Comparison of ENCODE assay signal across 26 cellular contexts in the genomic region with DNA sequence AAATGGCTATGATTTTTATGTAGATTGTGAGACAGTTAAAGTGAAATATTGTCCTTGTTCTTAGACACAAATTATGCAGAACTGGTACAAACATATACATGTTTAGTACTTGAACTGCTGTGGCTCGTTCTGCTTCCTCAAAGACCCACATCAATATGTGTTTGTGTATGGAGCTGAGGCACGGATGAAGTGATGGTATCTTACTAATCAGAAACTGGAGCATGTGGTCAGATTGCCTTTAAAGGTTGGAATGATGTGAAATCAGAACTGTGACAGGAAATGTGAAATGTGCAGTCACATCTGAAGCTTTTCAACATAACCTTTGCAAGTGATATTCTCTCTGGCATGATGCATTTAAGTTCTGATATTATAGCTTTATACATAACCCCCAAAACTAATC.
"Had no signal": no experiment of that assay in that cellular context is flagged by ENCODE, and none has a peak within 500 bp of the region (broad histone marks: within the 10 kb centered on the region; RNA-seq: fewer than 3 reads in every experiment).

No MANE protein-coding gene starts in this region.

- H3K4me1 Mint-ChIP-seq: memory B cell; naive B cell; stimulated activated naive B cell treated with anti-CD40 and anti-IgM and Interleukin-4, amounts not matched to agents 10 μg/mL and 1 μg/mL and 100 μg/mL, for 72 hours had no signal

- H3K27me3 ChIP-seq: esophagus squamous epithelium, gastrocnemius medialis, heart left ventricle, hepatocyte, neural progenitor cell, right atrium auricular region, tibial nerve, upper lobe of left lung had no signal

- H2AFZ ChIP-seq: hepatocyte, neural progenitor cell, parathyroid adenoma had no signal

- ATAC-seq: gastrocnemius medialis; heart left ventricle; left lobe of liver; natural killer cell treated with Interleukin-12 subunit alpha and Interleukin-12 subunit beta and Interleukin-15 and Interleukin-18, amount 100 ng/mL, for 72 hours; sciatic nerve; stimulated activated naive B cell treated with anti-CD40 and anti-IgM and Interleukin-4, amounts not matched to agents 10 μg/mL and 1 μg/mL and 100 μg/mL, for 72 hours had no signal

- H3K4me2 ChIP-seq: hepatocyte, neural progenitor cell had no signal

- H3K27ac Mint-ChIP-seq: memory B cell; naive B cell; natural killer cell treated with Interleukin-12 subunit alpha and Interleukin-12 subunit beta and Interleukin-15 and Interleukin-18, amount 100 ng/mL, for 72 hours; neural progenitor cell; stimulated activated naive B cell treated with anti-CD40 and anti-IgM and Interleukin-4, amounts not matched to agents 10 μg/mL and 1 μg/mL and 100 μg/mL, for 72 hours; stimulated activated naive CD8-positive, alpha-beta T cell treated with anti-CD3 and anti-CD28 coated beads, Interleukin-15, Interleukin-2, amounts not matched to agents 100 ng/mL and 50 ng/mL, for 24 hours had no signal

- H3K9ac ChIP-seq: neural progenitor cell, parathyroid adenoma had no signal

- H3K27me3 Mint-ChIP-seq: stimulated activated naive B cell treated with anti-CD40 and anti-IgM and Interleukin-4, amounts not matched to agents 10 μg/mL and 1 μg/mL and 100 μg/mL, for 72 hours had no signal

- H3K27ac ChIP-seq: coronary artery, esophagus squamous epithelium, gastrocnemius medialis, heart left ventricle, hepatocyte, neural progenitor cell, parathyroid adenoma, prostate gland, right atrium auricular region, tibial nerve, upper lobe of left lung had no signal

- H3K79me2 ChIP-seq: parathyroid adenoma had no signal

- H3K4me1 ChIP-seq: parathyroid adenoma, prostate gland, upper lobe of left lung had no signal

- H3K9me3 Mint-ChIP-seq: memory B cell; natural killer cell treated with Interleukin-12 subunit alpha and Interleukin-12 subunit beta and Interleukin-15 and Interleukin-18, amount 100 ng/mL, for 72 hours; neural progenitor cell; stimulated activated naive B cell treated with anti-CD40 and anti-IgM and Interleukin-4, amounts not matched to agents 10 μg/mL and 1 μg/mL and 100 μg/mL, for 72 hours; stimulated activated naive CD8-positive, alpha-beta T cell treated with anti-CD3 and anti-CD28 coated beads, Interleukin-15, Interleukin-2, amounts not matched to agents 100 ng/mL and 50 ng/mL, for 24 hours had no signal

- H3K36me3 Mint-ChIP-seq: memory B cell; natural killer cell treated with Interleukin-12 subunit alpha and Interleukin-12 subunit beta and Interleukin-15 and Interleukin-18, amount 100 ng/mL, for 72 hours; neural progenitor cell; stimulated activated naive B cell treated with anti-CD40 and anti-IgM and Interleukin-4, amounts not matched to agents 10 μg/mL and 1 μg/mL and 100 μg/mL, for 72 hours had no signal

- H3K36me3 ChIP-seq: gastrocnemius medialis, heart left ventricle, neural progenitor cell, prostate gland, right atrium auricular region, tibial nerve, upper lobe of left lung had no signal

- H3K4me3 ChIP-seq: coronary artery, esophagus squamous epithelium, gastrocnemius medialis, heart left ventricle, hepatocyte, lung, neural progenitor cell, prostate gland, right atrium auricular region, thoracic aorta, tibial nerve, upper lobe of left lung had no signal

- H3K9me3 ChIP-seq: esophagus squamous epithelium, gastrocnemius medialis, heart left ventricle, prostate gland, right atrium auricular region, thoracic aorta, tibial nerve, upper lobe of left lung had no signal

- DNase-seq: dermis blood vessel endothelial cell; effector memory CD4-positive, alpha-beta T cell; erythroblast; esophagus squamous epithelium; gastrocnemius medialis; heart left ventricle; kidney; naive B cell; stimulated activated CD4-positive, alpha-beta T cell treated with anti-CD3 and anti-CD28 coated beads, Interleukin-2, amount 100 ng/mL, for 24 hours; stimulated activated CD4-positive, alpha-beta T cell treated with anti-CD3 and anti-CD28 coated beads, Interleukin-4, amount 100 ng/mL, for 4 hours; stimulated activated naive B cell treated with anti-CD40 and anti-IgM and Interleukin-4, amounts not matched to agents 10 μg/mL and 1 μg/mL and 100 μg/mL, for 72 hours; upper lobe of left lung had no signal

- H3K4me3 Mint-ChIP-seq: memory B cell; naive B cell; natural killer cell treated with Interleukin-12 subunit alpha and Interleukin-12 subunit beta and Interleukin-15 and Interleukin-18, amount 100 ng/mL, for 72 hours; neural progenitor cell; stimulated activated naive B cell treated with anti-CD40 and anti-IgM and Interleukin-4, amounts not matched to agents 10 μg/mL and 1 μg/mL and 100 μg/mL, for 72 hours; stimulated activated naive CD8-positive, alpha-beta T cell treated with anti-CD3 and anti-CD28 coated beads, Interleukin-15, Interleukin-2, amounts not matched to agents 100 ng/mL and 50 ng/mL, for 24 hours had no signal
